Comparison of ENCODE assay signal across 1 cellular context in the genomic region with DNA sequence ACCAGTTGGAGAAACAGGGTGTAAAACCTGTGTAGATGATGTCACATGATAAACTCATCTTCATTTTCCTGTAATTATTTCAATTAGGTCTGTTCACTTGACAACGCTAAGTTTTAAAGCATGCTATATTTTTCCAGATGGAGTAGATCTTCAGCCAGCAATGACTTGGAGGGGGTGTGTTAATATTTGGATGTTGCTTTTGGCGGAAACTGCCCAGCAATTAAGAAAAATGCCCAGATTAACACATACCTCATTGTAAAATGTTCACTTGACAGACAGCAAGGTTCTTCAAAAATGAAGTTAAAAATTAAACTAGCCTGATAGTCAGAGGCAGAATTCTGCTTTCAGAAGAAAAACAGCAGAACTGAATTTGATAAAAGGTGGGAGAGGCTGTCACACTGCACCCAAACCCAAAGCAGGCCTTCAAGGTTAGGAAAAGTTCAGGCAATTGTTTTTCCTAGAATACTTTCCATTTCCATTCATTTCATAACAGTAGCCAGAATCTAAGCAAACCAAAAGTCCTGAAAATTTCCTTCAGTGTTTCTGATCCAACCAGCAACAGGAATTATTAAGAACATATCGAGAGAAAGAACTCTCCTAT.
TF ChIP-seq lines count a peak whose summit lies in the region.

No MANE protein-coding gene starts in this region.

TF ChIP-seq in GM12878, 131 proteins besides CTCF, POLR2A, EP300 and RAD21 (continued from another document):
- TF ChIP-seq, protein P1, sequence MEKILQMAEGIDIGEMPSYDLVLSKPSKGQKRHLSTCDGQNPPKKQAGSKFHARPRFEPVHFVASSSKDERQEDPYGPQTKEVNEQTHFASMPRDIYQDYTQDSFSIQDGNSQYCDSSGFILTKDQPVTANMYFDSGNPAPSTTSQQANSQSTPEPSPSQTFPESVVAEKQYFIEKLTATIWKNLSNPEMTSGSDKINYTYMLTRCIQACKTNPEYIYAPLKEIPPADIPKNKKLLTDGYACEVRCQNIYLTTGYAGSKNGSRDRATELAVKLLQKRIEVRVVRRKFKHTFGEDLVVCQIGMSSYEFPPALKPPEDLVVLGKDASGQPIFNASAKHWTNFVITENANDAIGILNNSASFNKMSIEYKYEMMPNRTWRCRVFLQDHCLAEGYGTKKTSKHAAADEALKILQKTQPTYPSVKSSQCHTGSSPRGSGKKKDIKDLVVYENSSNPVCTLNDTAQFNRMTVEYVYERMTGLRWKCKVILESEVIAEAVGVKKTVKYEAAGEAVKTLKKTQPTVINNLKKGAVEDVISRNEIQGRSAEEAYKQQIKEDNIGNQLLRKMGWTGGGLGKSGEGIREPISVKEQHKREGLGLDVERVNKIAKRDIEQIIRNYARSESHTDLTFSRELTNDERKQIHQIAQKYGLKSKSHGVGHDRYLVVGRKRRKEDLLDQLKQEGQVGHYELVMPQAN (conservative IDR thresholded peaks at IDR 0.05), result no peak
TF ChIP-seq in GM12878: peak in this region for 1.
